Comparison of ENCODE assay signal across 6 cellular contexts in the genomic region with DNA sequence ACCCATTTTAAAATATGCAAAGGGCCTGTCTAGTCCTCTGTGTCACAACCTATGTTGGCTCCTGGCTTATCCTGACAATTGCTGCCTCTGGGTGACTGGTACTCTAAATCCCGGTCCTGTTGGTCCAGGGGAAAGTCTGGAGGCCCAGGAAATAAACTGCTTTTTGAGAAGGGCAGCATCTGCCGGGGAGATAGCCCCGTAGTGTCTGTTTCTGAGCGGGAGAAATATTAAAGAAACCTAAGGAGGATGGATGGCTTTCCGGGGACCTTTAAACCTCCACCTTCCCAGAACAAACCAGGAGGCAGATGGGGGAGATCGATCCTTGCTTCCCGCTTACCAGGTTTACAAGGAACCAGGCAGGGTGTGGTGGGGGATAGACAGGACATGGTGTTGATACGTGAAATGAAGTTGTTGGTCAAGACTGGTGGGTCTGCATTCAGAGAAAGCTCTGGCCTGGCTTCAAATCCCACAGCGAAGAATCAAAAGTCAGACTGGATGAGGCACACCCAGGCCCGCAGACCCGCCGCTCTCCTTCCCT. TPM values are rescaled to one million over a fixed set of nuclear protein-coding genes. Genes with fewer than 3 reads are reported as not detected.
DNase-seq lines count a peak whose midpoint lies in the region; ATAC-seq and TF ChIP-seq lines count a peak whose summit lies in the region.

No MANE protein-coding gene starts in this region.

- H3K27me3 ChIP-seq in heart right ventricle (peaks cover 9 to 98% (median 83%) of the 10 kb centered on the region in 7 donors), suprapubic skin (peaks cover 4% of the 10 kb centered on the region)

- TF ChIP-seq POLR2A in suprapubic skin (IDR thresholded peaks at IDR 0.05), result no peak

- TF ChIP-seq EP300 in suprapubic skin (IDR thresholded peaks at IDR 0.05), result no peak

- H3K4me3 ChIP-seq in heart right ventricle, result peak overlapping the region; percentile 47 to 67 (median 60)
- H3K4me3 ChIP-seq in suprapubic skin, result peak overlapping the region; percentile 79

- H3K36me3 ChIP-seq in heart right ventricle (no peaks in the 10 kb centered on the region), suprapubic skin (no peaks in the 10 kb centered on the region)

- TF ChIP-seq CTCF in heart right ventricle (IDR thresholded peaks at IDR 0.05), result no peak
- TF ChIP-seq CTCF in suprapubic skin (IDR thresholded peaks at IDR 0.05), result no peak

- no peak for ATAC-seq in heart right ventricle

- H3K27ac ChIP-seq in heart right ventricle (peak overlapping the region; percentile 44 to 92 (median 86)), suprapubic skin (peak overlapping the region; percentile 93)

- H3K9me3 ChIP-seq in heart right ventricle (no peaks in the 10 kb centered on the region), suprapubic skin (no peaks in the 10 kb centered on the region)

- DNase-seq in NCI-H748 (lab: John Stamatoyannopoulos, UW; ENCODE audit: unreplicated experiment) (peak; percentile 41), NCI-H748 treated with DMSO at 0.1 percent for 48 hours (lab: John Stamatoyannopoulos, UW) (no peak), heart right ventricle (no peak), suprapubic skin (ENCODE audit: low spot score in 2 of 2) (no peak), HPDE6-E6E7 (ENCODE audit: extremely low spot score) (no peak), cerebellum (ENCODE audit: low spot score) (no peak)

- WGBS in heart right ventricle, 2 donors, result 31 to 35% methylated on average over 12 of the region's 12 CpGs
- whole genome bisulfite sequencing in suprapubic skin, result 42% methylated on average over 12 of the region's 12 CpGs

- H3K4me1 ChIP-seq in heart right ventricle (peaks cover 0 to 29% (median 10%) of the 10 kb centered on the region in 9 donors), suprapubic skin (peaks cover 47% of the 10 kb centered on the region)

- intact Hi-C loops in heart right ventricle (cut with DNase I), result loop anchor here in 2 of 10 donors (5.0 kb wide), 1 partner anchor 36 kb away; the partner anchor contains the start of gene HOXB4 (in 2 of the 2)

RNA-seq across cellular contexts. Expression of gene HOXB2, which starts 3.8 kb away (rescaled TPM):
- 1 to 10 TPM in 8 of 10 donors, under 1 TPM in 2; 0.47 to 7.9 (median 2.0) TPM for total RNA-seq in heart right ventricle
- polyA plus RNA-seq in heart right ventricle, result 1 to 10 TPM; 4.5 to 7.8 TPM
- total RNA-seq in suprapubic skin, result 10 to 100 TPM in 2 of 4 donors, 1 to 10 TPM in 2; 8.4 to 13.6 (median 9.9) TPM
- not detected for total RNA-seq in cerebellum

RNA-seq across cellular contexts. Expression of gene HOXB1, which starts 10.3 kb away (rescaled TPM):
- total RNA-seq in heart right ventricle (not detected), suprapubic skin (not detected), cerebellum (not detected)
- polyA plus RNA-seq in heart right ventricle, result not detected

RNA-seq across cellular contexts. Expression of gene HOXB4, which starts 37.0 kb away (rescaled TPM):
- total RNA-seq in heart right ventricle, result 1 to 10 TPM in 1 of 10 donors, under 1 TPM in 8, not detected in 1; 0.14 to 1.6 (median 0.29) TPM
- 1 to 10 TPM in 1 of 2 donors, under 1 TPM in 1; 0.90 to 1.4 TPM for polyA plus RNA-seq in heart right ventricle
- 1 to 10 TPM in 3 of 4 donors, under 1 TPM in 1; 0.42 to 3.5 (median 1.0) TPM for total RNA-seq in suprapubic skin
- 0.09 TPM for total RNA-seq in cerebellum

RNA-seq across cellular contexts. Expression of gene HOXB3, which starts 48.9 kb away (rescaled TPM):
- total RNA-seq in heart right ventricle (1 to 10 TPM in 5 of 10 donors, under 1 TPM in 5; 0.24 to 3.9 (median 0.97) TPM), suprapubic skin (10 to 100 TPM in 1 of 4 donors, 1 to 10 TPM in 3; 2.3 to 20.8 (median 3.9) TPM), cerebellum (not detected)
- polyA plus RNA-seq in heart right ventricle, result 1 to 10 TPM; 1.3 to 5.9 TPM

RNA-seq across cellular contexts. Expression of gene HOXB5, which starts 52.5 kb away (rescaled TPM):
- total RNA-seq in heart right ventricle (under 1 TPM in 1 of 10 donors, not detected in 9; 0.18 TPM), suprapubic skin (under 1 TPM in 2 of 4 donors, not detected in 2; 0.72 to 0.80 TPM), cerebellum (not detected)
- polyA plus RNA-seq in heart right ventricle, result under 1 TPM; 0.06 to 0.15 TPM
